ENCODE assay signal across 17 cellular contexts in the genomic region with DNA sequence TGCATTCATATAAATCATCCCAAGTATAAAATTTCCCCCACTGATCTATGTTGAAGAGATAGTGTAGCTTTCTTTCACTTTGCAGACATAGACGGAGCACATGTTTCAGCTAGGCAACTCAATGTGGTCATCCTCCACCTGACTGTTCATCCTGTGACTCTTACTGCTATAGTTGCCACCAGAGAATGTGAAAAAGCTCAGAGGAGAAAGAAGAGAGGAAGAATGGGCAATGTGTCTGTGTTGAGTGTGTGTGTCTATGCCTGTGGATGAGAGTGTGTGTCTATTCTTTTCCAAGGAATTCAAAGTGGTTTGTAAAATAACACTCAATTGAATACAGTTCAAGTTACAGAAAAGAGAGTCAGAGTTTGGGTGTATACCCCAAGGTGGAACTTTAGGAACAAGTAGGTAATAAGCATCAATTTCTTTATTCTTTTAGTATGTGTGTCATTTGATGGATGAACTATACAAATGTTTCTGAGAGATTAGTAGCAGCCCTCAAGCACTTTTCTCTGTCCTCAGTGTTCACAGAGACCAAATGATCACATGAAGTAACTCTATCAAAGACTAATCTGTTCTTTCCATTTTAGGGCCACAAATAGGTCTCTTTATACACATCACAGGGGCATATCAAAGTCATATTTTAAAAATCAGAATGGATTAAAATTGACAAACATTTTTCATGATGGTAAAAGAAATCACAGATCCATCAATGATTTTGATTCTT. TPM values are rescaled to one million over a fixed set of nuclear protein-coding genes. Genes with fewer than 3 reads are reported as not detected.
DNase-seq lines count a peak whose midpoint lies in the region; ATAC-seq and TF ChIP-seq lines count a peak whose summit lies in the region.
"Had no signal": no experiment of that assay in that cellular context is flagged by ENCODE, and none has a peak within 500 bp of the region (broad histone marks: within the 10 kb centered on the region; RNA-seq: fewer than 3 reads in every experiment).

No MANE protein-coding gene starts in this region.

- H3K9me3 Mint-ChIP-seq in CD4-positive, alpha-beta T cell: no peaks in the 10 kb centered on the region

- peak overlapping the region; percentile 27 for H3K4me2 ChIP-seq in neural cell (ENCODE audit: low read length)

- H4K20me1 ChIP-seq in neural cell (ENCODE audit: insufficient read depth): no peaks in the 10 kb centered on the region
- H4K20me1 ChIP-seq: BLaER1 had no signal

- H3K4me3 Mint-ChIP-seq in CD4-positive, alpha-beta T cell: peak overlapping the region; percentile 28

- H3K9me2 ChIP-seq in neural cell (ENCODE audit: insufficient read depth, low read length): no peaks in the 10 kb centered on the region

- TF ChIP-seq CTCF in CD4-positive, alpha-beta T cell (IDR thresholded peaks at IDR 0.05): no peak
- no peak for TF ChIP-seq CTCF in neural cell (IDR thresholded peaks at IDR 0.05; ENCODE audit: poor library complexity, severe bottlenecking)

- POLR2A ChIA-PET in CD4-positive, alpha-beta T cell (lab: Charles Lee): no interaction called here

- no peak overlapping the region for H3K9ac ChIP-seq in neural cell (ENCODE audit: low read length)
- H3K9ac ChIP-seq: BLaER1 had no signal

- peak overlapping the region; percentile 77 for H3K4me3 ChIP-seq in neural cell (ENCODE audit: low read length)

- DNase-seq in CD4-positive, alpha-beta T cell: no peak
- DNase-seq in SK-MEL-5 (ENCODE audit: low read depth, low spot score): peak; percentile 91
- DNase-seq in globus pallidus (ENCODE audit: low spot score): peak; percentile 24
- no peak for DNase-seq in activated CD4-positive, CD25-positive, alpha-beta regulatory T cell (lab: John Stamatoyannopoulos, UW)
- no peak for DNase-seq in activated CD4-positive, CD25-positive, alpha-beta regulatory T cell treated with anti-CD3 and anti-CD28 coated beads, Interleukin-2, amount 50 U/mL, for 72 hours
- DNase-seq: DMS53, HCEC 1CT, NCI-H1436, NCI-H2029, NCI-H2171 treated with DMSO at 0.1 percent for 48 hours, NCI-H446 treated with DMSO at 0.1 percent for 48 hours had no signal

- H3K4me1 Mint-ChIP-seq in CD4-positive, alpha-beta T cell (ENCODE audit: low read depth): peaks cover 28% of the 10 kb centered on the region

- CTCF ChIA-PET in CD4-positive, alpha-beta T cell (lab: Charles Lee): no interaction called here

- H3K27me3 ChIP-seq in CD4-positive, alpha-beta T cell (ENCODE audit: control insufficient read depth, insufficient read depth, low read length): peaks cover 39% of the 10 kb centered on the region
- H3K27me3 ChIP-seq in neural cell (ENCODE audit: insufficient read depth, low read depth, low read length): no peaks in the 10 kb centered on the region
- H3K27me3 ChIP-seq: BLaER1 had no signal

- H3K27me3 Mint-ChIP-seq in CD4-positive, alpha-beta T cell: peaks cover 48% of the 10 kb centered on the region

- no peaks in the 10 kb centered on the region for H3F3A ChIP-seq in neural cell (ENCODE audit: insufficient read depth, low read length, poor library complexity, severe bottlenecking)

- no peak for TF ChIP-seq RAD21 in neural cell (conservative IDR thresholded peaks at IDR 0.05)

- in situ Hi-C loops in SK-MEL-5 (cut with HindIII; ENCODE audit: low pct_unique_long_range_greater_than_20kb, low sequenced_read_pairs): no loop called here

- intact Hi-C loops in CD4-positive, alpha-beta T cell (cut with DNase I, micrococcal nuclease): no loop called here

- no peaks in the 10 kb centered on the region for H3K36me3 Mint-ChIP-seq in CD4-positive, alpha-beta T cell (ENCODE audit: low read depth)

- no peaks in the 10 kb centered on the region for H3K79me2 ChIP-seq in neural cell (replicated peaks; ENCODE audit: insufficient read depth, low read length)

- no peak overlapping the region for H2AFZ ChIP-seq in neural cell (ENCODE audit: low read depth, low read length)

- TF ChIP-seq EP300 in neural cell (conservative IDR thresholded peaks at IDR 0.05; ENCODE audit: poor library complexity, severe bottlenecking): no peak

- no peak for ATAC-seq in CD4-positive, alpha-beta T cell (ENCODE audit: poor library complexity)
- ATAC-seq in GM21529 (IDR thresholded peaks at IDR 0.05; ENCODE audit: unreplicated experiment) (no peak), HG02610 (IDR thresholded peaks at IDR 0.05; ENCODE audit: unreplicated experiment) (no peak)

- H3K36me3 ChIP-seq in neural cell (ENCODE audit: insufficient read depth, low read length): peaks cover 4% of the 10 kb centered on the region

- no peak overlapping the region for H3K27ac ChIP-seq in CD4-positive, alpha-beta T cell (ENCODE audit: low read depth, low read length)
- H3K27ac ChIP-seq in neural cell (ENCODE audit: low read length): no peak overlapping the region
- H3K27ac ChIP-seq: BLaER1, RWPE1 had no signal

- no peak overlapping the region for H3K27ac Mint-ChIP-seq in CD4-positive, alpha-beta T cell

- H3K9me3 ChIP-seq in CD4-positive, alpha-beta T cell (ENCODE audit: control insufficient read depth, low read length): no peaks in the 10 kb centered on the region
- no peaks in the 10 kb centered on the region for H3K9me3 ChIP-seq in neural cell (ENCODE audit: low read length)
- H3K9me3 ChIP-seq: BLaER1 had no signal

TF ChIP-seq in neural cell, 6 proteins besides CTCF, POLR2A, EP300 and RAD21:
- no peak for TF ChIP-seq EZH2 (IDR thresholded peaks at IDR 0.05; ENCODE audit: borderline replicate concordance, insufficient read depth, low read length, poor library complexity, severe bottlenecking)
- no peak for TF ChIP-seq POLR2AphosphoS5 (IDR thresholded peaks at IDR 0.05)
- no peak for TF ChIP-seq MXI1 (conservative IDR thresholded peaks at IDR 0.05; ENCODE audit: poor library complexity, severe bottlenecking)
- no peak for TF ChIP-seq TAF1 (IDR thresholded peaks at IDR 0.05; ENCODE audit: low read depth)
- TF ChIP-seq, protein P1, sequence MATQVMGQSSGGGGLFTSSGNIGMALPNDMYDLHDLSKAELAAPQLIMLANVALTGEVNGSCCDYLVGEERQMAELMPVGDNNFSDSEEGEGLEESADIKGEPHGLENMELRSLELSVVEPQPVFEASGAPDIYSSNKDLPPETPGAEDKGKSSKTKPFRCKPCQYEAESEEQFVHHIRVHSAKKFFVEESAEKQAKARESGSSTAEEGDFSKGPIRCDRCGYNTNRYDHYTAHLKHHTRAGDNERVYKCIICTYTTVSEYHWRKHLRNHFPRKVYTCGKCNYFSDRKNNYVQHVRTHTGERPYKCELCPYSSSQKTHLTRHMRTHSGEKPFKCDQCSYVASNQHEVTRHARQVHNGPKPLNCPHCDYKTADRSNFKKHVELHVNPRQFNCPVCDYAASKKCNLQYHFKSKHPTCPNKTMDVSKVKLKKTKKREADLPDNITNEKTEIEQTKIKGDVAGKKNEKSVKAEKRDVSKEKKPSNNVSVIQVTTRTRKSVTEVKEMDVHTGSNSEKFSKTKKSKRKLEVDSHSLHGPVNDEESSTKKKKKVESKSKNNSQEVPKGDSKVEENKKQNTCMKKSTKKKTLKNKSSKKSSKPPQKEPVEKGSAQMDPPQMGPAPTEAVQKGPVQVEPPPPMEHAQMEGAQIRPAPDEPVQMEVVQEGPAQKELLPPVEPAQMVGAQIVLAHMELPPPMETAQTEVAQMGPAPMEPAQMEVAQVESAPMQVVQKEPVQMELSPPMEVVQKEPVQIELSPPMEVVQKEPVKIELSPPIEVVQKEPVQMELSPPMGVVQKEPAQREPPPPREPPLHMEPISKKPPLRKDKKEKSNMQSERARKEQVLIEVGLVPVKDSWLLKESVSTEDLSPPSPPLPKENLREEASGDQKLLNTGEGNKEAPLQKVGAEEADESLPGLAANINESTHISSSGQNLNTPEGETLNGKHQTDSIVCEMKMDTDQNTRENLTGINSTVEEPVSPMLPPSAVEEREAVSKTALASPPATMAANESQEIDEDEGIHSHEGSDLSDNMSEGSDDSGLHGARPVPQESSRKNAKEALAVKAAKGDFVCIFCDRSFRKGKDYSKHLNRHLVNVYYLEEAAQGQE (IDR thresholded peaks at IDR 0.05; ENCODE audit: borderline replicate concordance): no peak
- TF ChIP-seq SMC3 (conservative IDR thresholded peaks at IDR 0.05; ENCODE audit: poor library complexity): no peak
TF ChIP-seq in neural cell: peak in this region for 0.

RNA-seq across cellular contexts. Expression of a gene that starts 2.3 kb away (rescaled TPM):
- not detected for total RNA-seq in CD4-positive, alpha-beta T cell
- total RNA-seq in SK-MEL-5 (2014; rRNA removed; shearing (Covaris generic)): 179 and 186 TPM in 2 replicates
- polyA plus RNA-seq in SK-MEL-5 (2015; cell fraction: cytosol; rRNA removed): 221 and 235 TPM in 2 replicates
- polyA plus RNA-seq in SK-MEL-5 (2015; cell fraction: nucleus; rRNA removed): 51.3 and 60.2 TPM in 2 replicates
- polyA plus RNA-seq in neural cell: 66.1 and 70.5 TPM in 2 replicates
- 57.7 and 61.4 TPM in 2 replicates for polyA minus RNA-seq in neural cell
- total RNA-seq: A172 had no signal

Comparison
In these comparisons a context has a peak if more than half of its experiments do, and no peak if none do; other contexts are left out.
1. DNase-seq: peak in SK-MEL-5 (single experiment) and globus pallidus (single experiment); none in CD4-positive, alpha-beta T cell (0 of 10), activated CD4-positive, CD25-positive, alpha-beta regulatory T cell (0 of 4) and activated CD4-positive, CD25-positive, alpha-beta regulatory T cell treated with anti-CD3 and anti-CD28 coated beads, Interleukin-2, amount 50 U/mL, for 72 hours (single experiment).
2. RNA of a gene that starts 2.3 kb away (total RNA-seq): 179 to 186 TPM in SK-MEL-5; not detected in CD4-positive, alpha-beta T cell; every median in the first group is over 100 times any median in the second.